In genomic region chr5:65548281-65548680, GRCh38 we compare ENCODE assay signal across 22 cellular contexts. TPM values are rescaled to one million over a fixed set of nuclear protein-coding genes. Genes with fewer than 3 reads are reported as not detected.
DNase-seq lines count a peak whose midpoint lies in the region; ATAC-seq lines count a peak whose summit lies in the region.
"Had no signal": no experiment of that assay in that cellular context is flagged by ENCODE, and none has a peak within 500 bp of the region (broad histone marks: within the 10 kb centered on the region; RNA-seq: fewer than 3 reads in every experiment).

No MANE protein-coding gene starts in this region.

- no peak for DNase-seq in activated CD4-positive, alpha-beta T cell treated with anti-CD3 and anti-CD28 coated beads for 36 hours
- no peak for DNase-seq in activated CD4-positive, alpha-beta T cell treated with anti-CD3 and anti-CD28 coated beads for 1 hour
- no peak for DNase-seq in activated T-cell treated with anti-CD3 and anti-CD28 coated beads, Interleukin-2, amount 50 U/mL, for 24 hours
- DNase-seq in activated T-cell treated with anti-CD3 and anti-CD28 coated beads, Interleukin-2, amount 50 U/mL, for 4 hours: no peak
- DNase-seq in T-helper 2 cell treated with Interferon-gamma antibody and Interleukin-4, amounts not matched to agents 5 μg/mL and 100 μg/mL, for 36 hours (ENCODE audit: low spot score): peak; percentile 42
- DNase-seq in GDM1 (lab: John Stamatoyannopoulos, UW): no peak
- DNase-seq in hepatic stellate cell (ENCODE audit: low spot score): no peak
- DNase-seq: 8988T; ACHN; AML-193; BE2C; Calu3; CD4-positive, alpha-beta memory T cell; COR-L47; DMS53; DMS79 treated with DMSO at 0.1 percent for 48 hours; H9 had no signal

- no peak overlapping the region for H3K27ac Mint-ChIP-seq in activated CD4-positive, alpha-beta T cell treated with anti-CD3 and anti-CD28 coated beads for 36 hours
- peak overlapping the region; percentile 19 for H3K27ac Mint-ChIP-seq in activated T-cell treated with anti-CD3 and anti-CD28 coated beads, Interleukin-2, amount 50 U/mL, for 24 hours
- no peak overlapping the region for H3K27ac Mint-ChIP-seq in T-helper 2 cell treated with Interferon-gamma antibody and Interleukin-4, amounts not matched to agents 5 μg/mL and 100 μg/mL, for 36 hours
- no peak overlapping the region for H3K27ac Mint-ChIP-seq in activated T-helper 17 cell treated with anti-CD3 and anti-CD28 coated beads, Interleukin-2, amount 50 U/mL, for 72 hours
- H3K27ac Mint-ChIP-seq: GM23338, H9 had no signal

- H3K9me3 Mint-ChIP-seq in activated CD4-positive, alpha-beta T cell treated with anti-CD3 and anti-CD28 coated beads for 36 hours (ENCODE audit: low read depth): no peaks in the 10 kb centered on the region
- no peaks in the 10 kb centered on the region for H3K9me3 Mint-ChIP-seq in activated T-cell treated with anti-CD3 and anti-CD28 coated beads, Interleukin-2, amount 50 U/mL, for 24 hours
- H3K9me3 Mint-ChIP-seq in activated T-cell treated with anti-CD3 and anti-CD28 coated beads, Interleukin-2, amount 50 U/mL, for 4 hours: no peaks in the 10 kb centered on the region
- H3K9me3 Mint-ChIP-seq in T-helper 2 cell treated with Interferon-gamma antibody and Interleukin-4, amounts not matched to agents 5 μg/mL and 100 μg/mL, for 36 hours: no peaks in the 10 kb centered on the region
- H3K9me3 Mint-ChIP-seq in activated T-helper 17 cell treated with anti-CD3 and anti-CD28 coated beads, Interleukin-2, amount 50 U/mL, for 72 hours: no peaks in the 10 kb centered on the region
- H3K9me3 Mint-ChIP-seq: CD14-positive monocyte; CD4-positive, alpha-beta memory T cell; GM23338; H9 had no signal

- no peak overlapping the region for H3K4me3 Mint-ChIP-seq in activated CD4-positive, alpha-beta T cell treated with anti-CD3 and anti-CD28 coated beads for 36 hours
- no peak overlapping the region for H3K4me3 Mint-ChIP-seq in activated T-cell treated with anti-CD3 and anti-CD28 coated beads, Interleukin-2, amount 50 U/mL, for 24 hours
- H3K4me3 Mint-ChIP-seq in activated T-cell treated with anti-CD3 and anti-CD28 coated beads, Interleukin-2, amount 50 U/mL, for 4 hours: no peak overlapping the region
- H3K4me3 Mint-ChIP-seq in T-helper 2 cell treated with Interferon-gamma antibody and Interleukin-4, amounts not matched to agents 5 μg/mL and 100 μg/mL, for 36 hours: no peak overlapping the region
- no peak overlapping the region for H3K4me3 Mint-ChIP-seq in activated T-helper 17 cell treated with anti-CD3 and anti-CD28 coated beads, Interleukin-2, amount 50 U/mL, for 72 hours
- H3K4me3 Mint-ChIP-seq: CD14-positive monocyte; CD4-positive, alpha-beta memory T cell; GM23338; H9 had no signal

- H3K36me3 Mint-ChIP-seq in activated CD4-positive, alpha-beta T cell treated with anti-CD3 and anti-CD28 coated beads for 36 hours (ENCODE audit: low read depth): peaks cover 65% of the 10 kb centered on the region
- H3K36me3 Mint-ChIP-seq in activated T-cell treated with anti-CD3 and anti-CD28 coated beads, Interleukin-2, amount 50 U/mL, for 24 hours (ENCODE audit: low read depth): peaks cover 94% of the 10 kb centered on the region
- H3K36me3 Mint-ChIP-seq in activated T-cell treated with anti-CD3 and anti-CD28 coated beads, Interleukin-2, amount 50 U/mL, for 4 hours (ENCODE audit: insufficient read depth): peaks cover 22% of the 10 kb centered on the region
- H3K36me3 Mint-ChIP-seq in T-helper 2 cell treated with Interferon-gamma antibody and Interleukin-4, amounts not matched to agents 5 μg/mL and 100 μg/mL, for 36 hours (ENCODE audit: low read depth): peaks cover 66% of the 10 kb centered on the region
- peaks cover 88% of the 10 kb centered on the region for H3K36me3 Mint-ChIP-seq in activated T-helper 17 cell treated with anti-CD3 and anti-CD28 coated beads, Interleukin-2, amount 50 U/mL, for 72 hours (ENCODE audit: low read depth)

- CTCF ChIA-PET in activated CD4-positive, alpha-beta T cell treated with anti-CD3 and anti-CD28 coated beads for 36 hours (lab: Charles Lee): no interaction called here

- H3K4me1 Mint-ChIP-seq in activated CD4-positive, alpha-beta T cell treated with anti-CD3 and anti-CD28 coated beads for 36 hours: peaks cover 6% of the 10 kb centered on the region
- H3K4me1 Mint-ChIP-seq in activated T-cell treated with anti-CD3 and anti-CD28 coated beads, Interleukin-2, amount 50 U/mL, for 24 hours (ENCODE audit: low read depth): peaks cover 25% of the 10 kb centered on the region
- no peaks in the 10 kb centered on the region for H3K4me1 Mint-ChIP-seq in activated T-cell treated with anti-CD3 and anti-CD28 coated beads, Interleukin-2, amount 50 U/mL, for 4 hours (ENCODE audit: low read depth)
- H3K4me1 Mint-ChIP-seq in T-helper 2 cell treated with Interferon-gamma antibody and Interleukin-4, amounts not matched to agents 5 μg/mL and 100 μg/mL, for 36 hours (ENCODE audit: low read depth): peaks cover 9% of the 10 kb centered on the region
- peaks cover 9% of the 10 kb centered on the region for H3K4me1 Mint-ChIP-seq in activated T-helper 17 cell treated with anti-CD3 and anti-CD28 coated beads, Interleukin-2, amount 50 U/mL, for 72 hours
- H3K4me1 Mint-ChIP-seq: CD14-positive monocyte, GM23338, H9 had no signal

- POLR2A ChIA-PET in activated CD4-positive, alpha-beta T cell treated with anti-CD3 and anti-CD28 coated beads for 36 hours (lab: Charles Lee): no interaction called here

- H3K27me3 Mint-ChIP-seq in activated CD4-positive, alpha-beta T cell treated with anti-CD3 and anti-CD28 coated beads for 36 hours: no peaks in the 10 kb centered on the region
- no peaks in the 10 kb centered on the region for H3K27me3 Mint-ChIP-seq in activated T-cell treated with anti-CD3 and anti-CD28 coated beads, Interleukin-2, amount 50 U/mL, for 24 hours
- H3K27me3 Mint-ChIP-seq in activated T-cell treated with anti-CD3 and anti-CD28 coated beads, Interleukin-2, amount 50 U/mL, for 4 hours (ENCODE audit: low read depth): no peaks in the 10 kb centered on the region
- H3K27me3 Mint-ChIP-seq in T-helper 2 cell treated with Interferon-gamma antibody and Interleukin-4, amounts not matched to agents 5 μg/mL and 100 μg/mL, for 36 hours (ENCODE audit: low read depth): no peaks in the 10 kb centered on the region
- H3K27me3 Mint-ChIP-seq in activated T-helper 17 cell treated with anti-CD3 and anti-CD28 coated beads, Interleukin-2, amount 50 U/mL, for 72 hours: no peaks in the 10 kb centered on the region
- H3K27me3 Mint-ChIP-seq: CD4-positive, alpha-beta memory T cell had no signal

- intact Hi-C loops in activated CD4-positive, alpha-beta T cell treated with anti-CD3 and anti-CD28 coated beads for 36 hours (cut with DNase I, micrococcal nuclease): no loop called here

- ATAC-seq in activated CD4-positive, alpha-beta T cell treated with anti-CD3 and anti-CD28 coated beads for 36 hours: peak; percentile 66
- ATAC-seq in activated T-cell treated with anti-CD3 and anti-CD28 coated beads, Interleukin-2, amount 50 U/mL, for 4 hours: no peak
- peak; percentile 71 for ATAC-seq in activated T-helper 17 cell treated with anti-CD3 and anti-CD28 coated beads, Interleukin-2, amount 50 U/mL, for 72 hours (replicated peaks)
- ATAC-seq: A549, GM23338, HCT116 had no signal

RNA-seq across cellular contexts. Expression of gene CENPK, which starts 14.7 kb away (rescaled TPM):
- 10 to 100 TPM; 70.5 to 77.5 TPM for total RNA-seq in activated CD4-positive, alpha-beta T cell treated with anti-CD3 and anti-CD28 coated beads for 36 hours
- total RNA-seq in activated T-cell treated with anti-CD3 and anti-CD28 coated beads, Interleukin-2, amount 50 U/mL, for 4 hours: 10 to 100 TPM; 24.4 to 34.9 (median 33.3) TPM
- total RNA-seq in activated T-helper 17 cell treated with anti-CD3 and anti-CD28 coated beads, Interleukin-2, amount 50 U/mL, for 72 hours: 10 to 100 TPM; 72.0 to 82.5 TPM

RNA-seq across cellular contexts. Expression of gene PPWD1, which starts 14.8 kb away (rescaled TPM):
- total RNA-seq in activated CD4-positive, alpha-beta T cell treated with anti-CD3 and anti-CD28 coated beads for 36 hours: 10 to 100 TPM; 43.0 to 44.0 TPM
- 10 to 100 TPM; 41.1 to 44.1 (median 42.8) TPM for total RNA-seq in activated T-cell treated with anti-CD3 and anti-CD28 coated beads, Interleukin-2, amount 50 U/mL, for 4 hours
- total RNA-seq in activated T-helper 17 cell treated with anti-CD3 and anti-CD28 coated beads, Interleukin-2, amount 50 U/mL, for 72 hours: 10 to 100 TPM; 54.0 to 57.5 TPM

Comparison
In these comparisons a context has a peak if more than half of its experiments do, and no peak if none do; other contexts are left out.
1. ATAC-seq: peak in activated CD4-positive, alpha-beta T cell treated with anti-CD3 and anti-CD28 coated beads for 36 hours (single experiment) and activated T-helper 17 cell treated with anti-CD3 and anti-CD28 coated beads, Interleukin-2, amount 50 U/mL, for 72 hours (single experiment); none in activated T-cell treated with anti-CD3 and anti-CD28 coated beads, Interleukin-2, amount 50 U/mL, for 4 hours (0 of 2).